Comparison of ENCODE assay signal across 22 cellular contexts in the genomic region with DNA sequence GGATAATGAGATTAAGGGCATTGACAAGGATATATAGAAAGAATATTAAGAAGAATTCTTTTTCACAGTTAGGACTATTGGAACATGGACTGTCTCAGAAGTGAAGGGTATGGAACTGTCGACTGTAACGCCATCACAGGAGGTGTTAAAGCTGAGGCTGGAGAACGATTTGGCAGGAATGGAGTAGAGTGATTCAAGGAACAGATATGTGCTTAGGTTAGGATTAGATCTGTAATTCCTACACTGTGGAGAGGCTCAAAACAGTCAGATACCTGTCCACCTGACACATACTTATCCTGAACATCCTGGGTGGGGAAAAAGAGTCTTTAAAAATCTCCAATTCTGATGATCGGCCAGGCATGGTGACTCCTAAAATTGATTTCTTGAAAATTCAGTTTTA. TPM values are rescaled to one million over a fixed set of nuclear protein-coding genes. Genes with fewer than 3 reads are reported as not detected.
DNase-seq lines count a peak whose midpoint lies in the region; ATAC-seq and TF ChIP-seq lines count a peak whose summit lies in the region.
"Had no signal": no experiment of that assay in that cellular context is flagged by ENCODE, and none has a peak within 500 bp of the region (broad histone marks: within the 10 kb centered on the region; RNA-seq: fewer than 3 reads in every experiment).

No MANE protein-coding gene starts in this region.

- no peak overlapping the region for H2AFZ ChIP-seq in mammary epithelial cell (ENCODE audit: low read depth, low read length)
- H2AFZ ChIP-seq: GM23338 had no signal

- no peak overlapping the region for H3K4me3 Mint-ChIP-seq in WTC11
- H3K4me3 Mint-ChIP-seq: CD8-positive, alpha-beta memory T cell; GM23338 had no signal

- no TSS peak for BruUV-seq in mammary epithelial cell (replicated peaks; lab: Mats Ljungman, UMichigan)

- H3K36me3 ChIP-seq in gastroesophageal sphincter (no peaks in the 10 kb centered on the region), skeletal muscle tissue (ENCODE audit: control insufficient read depth in 3 of 3, insufficient read depth in 3 of 3, low read length in 3 of 3) (peaks cover 1 to 11% (median 10%) of the 10 kb centered on the region in 3 donors), mammary epithelial cell (ENCODE audit: insufficient read depth, low read length) (no peaks in the 10 kb centered on the region), SJCRH30 (peaks cover 14% of the 10 kb centered on the region)
- H3K36me3 ChIP-seq: HAP-1 had no signal

- H3K9me3 Mint-ChIP-seq in WTC11, result no peaks in the 10 kb centered on the region
- H3K9me3 Mint-ChIP-seq: GM23338 had no signal

- peaks cover 10% of the 10 kb centered on the region for H3K4me1 Mint-ChIP-seq in WTC11

- no peaks in the 10 kb centered on the region for H3K27me3 ChIP-seq in gastroesophageal sphincter
- no peaks in the 10 kb centered on the region for H3K27me3 ChIP-seq in skeletal muscle tissue (ENCODE audit: control insufficient read depth in 3 of 3, insufficient read depth in 3 of 3, low read length in 3 of 3)
- H3K27me3 ChIP-seq in mammary epithelial cell (ENCODE audit: insufficient read depth, low read length), result no peaks in the 10 kb centered on the region
- H3K27me3 ChIP-seq in SJCRH30, result no peaks in the 10 kb centered on the region

- H3K4me2 ChIP-seq in mammary epithelial cell (ENCODE audit: insufficient read depth, low read depth, low read length), result no peak overlapping the region
- H3K4me2 ChIP-seq: GM23338 had no signal

- H3K27me3 Mint-ChIP-seq in WTC11 (ENCODE audit: low read depth), result no peaks in the 10 kb centered on the region

- H3K9me3 ChIP-seq in gastroesophageal sphincter, result no peaks in the 10 kb centered on the region
- H3K9me3 ChIP-seq in skeletal muscle tissue (ENCODE audit: control insufficient read depth in 3 of 3, low read length in 3 of 3), result no peaks in the 10 kb centered on the region
- H3K9me3 ChIP-seq in mammary epithelial cell (replicated peaks; ENCODE audit: insufficient read depth, low read length), result no peaks in the 10 kb centered on the region
- H3K9me3 ChIP-seq in SJCRH30 (replicated peaks), result no peaks in the 10 kb centered on the region
- H3K9me3 ChIP-seq: HAP-1 had no signal

- no peaks in the 10 kb centered on the region; the same call in 1 of the 2 replicates for H3K36me3 Mint-ChIP-seq in WTC11
- H3K36me3 Mint-ChIP-seq: CD8-positive, alpha-beta memory T cell had no signal

- 41 to 46% methylated on average over 4 of the region's 4 CpGs for WGBS in gastroesophageal sphincter (ENCODE audit: low coverage in 1 of 2), 2 donors
- WGBS in mammary epithelial cell (ENCODE audit: low coverage, missing lambda C conversion rate), result 93% methylated on average over 4 of the region's 4 CpGs

- POLR2A ChIA-PET in WTC11 (lab: Charles Lee), result no interaction called here

- H3K4me3 ChIP-seq in gastroesophageal sphincter, result no peak overlapping the region
- H3K4me3 ChIP-seq in skeletal muscle tissue (ENCODE audit: low read length in 3 of 3), result no peak overlapping the region
- H3K4me3 ChIP-seq in mammary epithelial cell (replicated peaks in 1 of 3; ENCODE audit: insufficient read depth in 1 of 3, low read depth in 2 of 3, low read length in 3 of 3), result no peak overlapping the region
- H3K4me3 ChIP-seq in SJCRH30, result no peak overlapping the region
- H3K4me3 ChIP-seq: GM23338, HAP-1 had no signal

- ATAC-seq in WTC11 (no peak), gastroesophageal sphincter (no peak)
- ATAC-seq: GM23338, SK-N-SH treated with all-trans-retinoic acid at 6 μM for 48 hours had no signal

- dilution Hi-C loops in mammary epithelial cell (cut with HindIII; ENCODE audit: low sequenced_read_pairs), result no loop called here

- intact Hi-C loops in mammary epithelial cell (cut with micrococcal nuclease), result no loop called here

- peaks cover 28 to 82% (median 29%) of the 10 kb centered on the region in 3 donors for H3K4me1 ChIP-seq in gastroesophageal sphincter
- peaks cover 37 to 54% (median 42%) of the 10 kb centered on the region in 3 donors for H3K4me1 ChIP-seq in skeletal muscle tissue (ENCODE audit: control insufficient read depth in 3 of 3, insufficient read depth in 3 of 3, low read length in 3 of 3)
- H3K4me1 ChIP-seq in mammary epithelial cell (ENCODE audit: insufficient read depth, low read length), result no peaks in the 10 kb centered on the region
- H3K4me1 ChIP-seq in SJCRH30, result peaks cover 5% of the 10 kb centered on the region; the same call in 1 of the 2 replicates
- H3K4me1 ChIP-seq: HAP-1 had no signal

- no peak overlapping the region for H3K9ac ChIP-seq in skeletal muscle tissue (ENCODE audit: low read depth in 1 of 3, low read length in 3 of 3)
- H3K9ac ChIP-seq in mammary epithelial cell (ENCODE audit: insufficient read depth, low read length), result no peak overlapping the region

- no peak for TF ChIP-seq POLR2A in gastroesophageal sphincter (IDR thresholded peaks at IDR 0.05)

- no peak for TF ChIP-seq EP300 in gastroesophageal sphincter (IDR thresholded peaks at IDR 0.05)

- H3K27ac ChIP-seq in gastroesophageal sphincter (peak overlapping the region; percentile 63 to 76 (median 68)), skeletal muscle tissue (ENCODE audit: low read depth, low read length) (peak overlapping the region; percentile 76), mammary epithelial cell (ENCODE audit: insufficient read depth, low read depth, low read length) (no peak overlapping the region), SJCRH30 (no peak overlapping the region)
- H3K27ac ChIP-seq: C4-2B, RWPE1 had no signal

- DNase-seq in D341Med (ENCODE audit: low spot score) (peak; percentile 42), WTC11 (ENCODE audit: low spot score) (no peak), mammary epithelial cell (no peak), SJCRH30 (no peak), islet precursor cell (no peak)
- DNase-seq: Calu3; CD8-positive, alpha-beta memory T cell; DMS53; GDM1; KG1; NCI-H146; NCI-H2081; NCI-H526 treated with DMSO at 0.1 percent for 48 hours; NK-92 treated with Interleukin-12 subunit alpha and Interleukin-12 subunit beta, amount 100 ng/mL, for 24 hours; SIG-M5 had no signal

- CTCF ChIA-PET in WTC11 (lab: Charles Lee), result no interaction called here
- CTCF ChIA-PET in mammary epithelial cell (lab: Charles Lee; ENCODE audit: low non-redundant PET), result no interaction called here

- no peaks in the 10 kb centered on the region for H3K79me2 ChIP-seq in mammary epithelial cell (ENCODE audit: insufficient read depth, low read length)

- no peaks in the 10 kb centered on the region for H4K20me1 ChIP-seq in mammary epithelial cell (ENCODE audit: insufficient read depth, low read length)

- TF ChIP-seq CTCF in WTC11 (IDR thresholded peaks at IDR 0.05) (no peak), gastroesophageal sphincter (IDR thresholded peaks at IDR 0.05) (no peak), mammary epithelial cell (conservative IDR thresholded peaks at IDR 0.05 in 1 of 2, IDR thresholded peaks at IDR 0.05 in 1 of 2; ENCODE audit: extremely low read depth in 1 of 2, insufficient read depth in 1 of 2, low read depth in 1 of 2, low read length in 2 of 2) (no peak)

- in situ Hi-C loops in mammary epithelial cell (cut with MboI; ENCODE audit: low sequenced_read_pairs in 2 of 2), result no loop called here

- peak overlapping the region; percentile 61 for H3K27ac Mint-ChIP-seq in WTC11
- H3K27ac Mint-ChIP-seq: CD8-positive, alpha-beta memory T cell; GM23338 had no signal

TF ChIP-seq in WTC11, 78 proteins besides CTCF, POLR2A, EP300 and RAD21 (continues in another document):
- no peak for TF ChIP-seq NFE2L1 (CRISPR knock-in tag; IDR thresholded peaks at IDR 0.05)
- TF ChIP-seq, protein P1, sequence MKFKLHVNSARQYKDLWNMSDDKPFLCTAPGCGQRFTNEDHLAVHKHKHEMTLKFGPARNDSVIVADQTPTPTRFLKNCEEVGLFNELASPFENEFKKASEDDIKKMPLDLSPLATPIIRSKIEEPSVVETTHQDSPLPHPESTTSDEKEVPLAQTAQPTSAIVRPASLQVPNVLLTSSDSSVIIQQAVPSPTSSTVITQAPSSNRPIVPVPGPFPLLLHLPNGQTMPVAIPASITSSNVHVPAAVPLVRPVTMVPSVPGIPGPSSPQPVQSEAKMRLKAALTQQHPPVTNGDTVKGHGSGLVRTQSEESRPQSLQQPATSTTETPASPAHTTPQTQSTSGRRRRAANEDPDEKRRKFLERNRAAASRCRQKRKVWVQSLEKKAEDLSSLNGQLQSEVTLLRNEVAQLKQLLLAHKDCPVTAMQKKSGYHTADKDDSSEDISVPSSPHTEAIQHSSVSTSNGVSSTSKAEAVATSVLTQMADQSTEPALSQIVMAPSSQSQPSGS (CRISPR knock-in tag; IDR thresholded peaks at IDR 0.05; ENCODE audit: borderline replicate concordance, low read depth), result no peak
- TF ChIP-seq JUN (CRISPR knock-in tag; IDR thresholded peaks at IDR 0.05), result no peak
- TF ChIP-seq ZNF396 (CRISPR knock-in tag; IDR thresholded peaks at IDR 0.05; ENCODE audit: borderline replicate concordance), result no peak
- no peak for TF ChIP-seq GTF2I (CRISPR knock-in tag; conservative IDR thresholded peaks at IDR 0.05)
- no peak for TF ChIP-seq NR2C2 (CRISPR knock-in tag; IDR thresholded peaks at IDR 0.05)
- TF ChIP-seq, protein P2, sequence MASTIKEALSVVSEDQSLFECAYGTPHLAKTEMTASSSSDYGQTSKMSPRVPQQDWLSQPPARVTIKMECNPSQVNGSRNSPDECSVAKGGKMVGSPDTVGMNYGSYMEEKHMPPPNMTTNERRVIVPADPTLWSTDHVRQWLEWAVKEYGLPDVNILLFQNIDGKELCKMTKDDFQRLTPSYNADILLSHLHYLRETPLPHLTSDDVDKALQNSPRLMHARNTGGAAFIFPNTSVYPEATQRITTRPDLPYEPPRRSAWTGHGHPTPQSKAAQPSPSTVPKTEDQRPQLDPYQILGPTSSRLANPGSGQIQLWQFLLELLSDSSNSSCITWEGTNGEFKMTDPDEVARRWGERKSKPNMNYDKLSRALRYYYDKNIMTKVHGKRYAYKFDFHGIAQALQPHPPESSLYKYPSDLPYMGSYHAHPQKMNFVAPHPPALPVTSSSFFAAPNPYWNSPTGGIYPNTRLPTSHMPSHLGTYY (CRISPR knock-in tag; IDR thresholded peaks at IDR 0.05), result no peak

RNA-seq across cellular contexts. Expression of a gene that starts 30.9 kb away (rescaled TPM):
- total RNA-seq in WTC11 (2021) (6.9 to 8.3 TPM (median 7.3 TPM) in 3 replicates), gastroesophageal sphincter (10 to 100 TPM; 15.5 to 44.0 (median 25.3) TPM), skeletal muscle tissue (29.2 TPM), mammary epithelial cell (1 to 10 TPM; 3.4 to 6.5 TPM)
- polyA plus RNA-seq in mammary epithelial cell, result 2.4 TPM
- polyA minus RNA-seq in mammary epithelial cell, result 0.83 TPM
- total RNA-seq in SJCRH30 (2014; rRNA removed; shearing (Covaris generic)), result 23.0 and 23.6 TPM in 2 replicates
- polyA plus RNA-seq: CD8-positive, alpha-beta memory T cell had no signal

Comparison
In these comparisons a context has a peak if more than half of its experiments do, and no peak if none do; other contexts are left out.
1. H3K27ac ChIP-seq: peak in gastroesophageal sphincter (4 of 4) and skeletal muscle tissue (single experiment); none in mammary epithelial cell (single experiment) and SJCRH30 (single experiment).